ENCODE assay signal across 12 cellular contexts in genomic region chr17:2233441-2233947, GRCh38.
DNase-seq lines count a peak whose midpoint lies in the region; ATAC-seq and TF ChIP-seq lines count a peak whose summit lies in the region.
"Had no signal": no experiment of that assay in that cellular context is flagged by ENCODE, and none has a peak within 500 bp of the region (broad histone marks: within the 10 kb centered on the region; RNA-seq: fewer than 3 reads in every experiment).

No MANE protein-coding gene starts in this region.

- peaks cover 34% of the 10 kb centered on the region for H3K4me1 Mint-ChIP-seq in activated CD8-positive, alpha-beta T cell treated with anti-CD3 and anti-CD28 coated beads for 36 hours (ENCODE audit: low read depth)
- no peaks in the 10 kb centered on the region for H3K4me1 Mint-ChIP-seq in WTC11

- no peaks in the 10 kb centered on the region for H3K9me3 Mint-ChIP-seq in activated CD8-positive, alpha-beta T cell treated with anti-CD3 and anti-CD28 coated beads for 36 hours
- H3K9me3 Mint-ChIP-seq in WTC11 = no peaks in the 10 kb centered on the region
- H3K9me3 Mint-ChIP-seq: CD4-positive, alpha-beta T cell; stimulated activated naive CD8-positive, alpha-beta T cell treated with anti-CD3 and anti-CD28 coated beads, Interleukin-15, Interleukin-2, amounts not matched to agents 100 ng/mL and 50 ng/mL, for 24 hours had no signal

- ATAC-seq in activated CD8-positive, alpha-beta T cell treated with anti-CD3 and anti-CD28 coated beads for 36 hours = peak; percentile 18
- ATAC-seq in Right ventricle myocardium superior (ENCODE audit: poor library complexity) = no peak
- ATAC-seq in sciatic nerve = peak; percentile 6
- no peak for ATAC-seq in GM19035 (IDR thresholded peaks at IDR 0.05; ENCODE audit: unreplicated experiment)
- ATAC-seq in HG02852 (IDR thresholded peaks at IDR 0.05; ENCODE audit: unreplicated experiment) = no peak
- ATAC-seq in WTC11 = no peak

- H3K4me3 Mint-ChIP-seq in activated CD8-positive, alpha-beta T cell treated with anti-CD3 and anti-CD28 coated beads for 36 hours = no peak overlapping the region
- no peak overlapping the region for H3K4me3 Mint-ChIP-seq in WTC11
- H3K4me3 Mint-ChIP-seq: CD4-positive, alpha-beta T cell; stimulated activated naive CD8-positive, alpha-beta T cell treated with anti-CD3 and anti-CD28 coated beads, Interleukin-15, Interleukin-2, amounts not matched to agents 100 ng/mL and 50 ng/mL, for 24 hours had no signal

- DNase-seq in Daoy (ENCODE audit: low read depth) = peak; percentile 79
- DNase-seq in activated CD8-positive, alpha-beta T cell treated with anti-CD3 and anti-CD28 coated beads for 36 hours = no peak
- DNase-seq in Right ventricle myocardium superior = peak; percentile 50
- DNase-seq in sciatic nerve (ENCODE audit: low spot score) = no peak
- no peak for DNase-seq in WTC11 (ENCODE audit: low spot score)
- no peak for DNase-seq in HT-29 (ENCODE audit: low spot score)
- DNase-seq: activated effector memory CD4-positive, alpha-beta T cell treated with Interleukin-2 at 50 U/mL for 16 hours; CD4-positive, alpha-beta T cell; NCI-H1048 had no signal

- TF ChIP-seq CTCF in activated CD8-positive, alpha-beta T cell treated with anti-CD3 and anti-CD28 coated beads for 36 hours (IDR thresholded peaks at IDR 0.05) = no peak
- TF ChIP-seq CTCF in WTC11 (IDR thresholded peaks at IDR 0.05) = no peak

- peaks cover 34% of the 10 kb centered on the region for H3K36me3 Mint-ChIP-seq in activated CD8-positive, alpha-beta T cell treated with anti-CD3 and anti-CD28 coated beads for 36 hours (ENCODE audit: low read depth)
- H3K36me3 Mint-ChIP-seq in WTC11 = no peaks in the 10 kb centered on the region; the same call in 1 of the 2 replicates

- no peak overlapping the region for H3K27ac Mint-ChIP-seq in activated CD8-positive, alpha-beta T cell treated with anti-CD3 and anti-CD28 coated beads for 36 hours
- no peak overlapping the region for H3K27ac Mint-ChIP-seq in WTC11
- H3K27ac Mint-ChIP-seq: CD4-positive, alpha-beta T cell; stimulated activated naive CD8-positive, alpha-beta T cell treated with anti-CD3 and anti-CD28 coated beads, Interleukin-15, Interleukin-2, amounts not matched to agents 100 ng/mL and 50 ng/mL, for 24 hours had no signal

- CTCF ChIA-PET in activated CD8-positive, alpha-beta T cell treated with anti-CD3 and anti-CD28 coated beads for 36 hours (lab: Charles Lee) = interaction anchor here (1.0 to 3.8 kb wide), 3 partner anchors 10 to 113 kb away, joined by 3 to 33 read pairs (median 4); no protein-coding TSS in a partner anchor
- CTCF ChIA-PET in WTC11 (lab: Charles Lee) = interaction anchor here (4.1 kb wide), 1 partner anchor 11 kb away, joined by 26 read pairs; no protein-coding TSS in a partner anchor

- POLR2A ChIA-PET in activated CD8-positive, alpha-beta T cell treated with anti-CD3 and anti-CD28 coated beads for 36 hours (lab: Charles Lee) = interaction anchor here (0.6 to 1.0 kb wide), 2 partner anchors 13 to 176 kb away, joined by 3 read pairs; no protein-coding TSS in a partner anchor
- POLR2A ChIA-PET in WTC11 (lab: Charles Lee) = no interaction called here

- intact Hi-C loops in activated CD8-positive, alpha-beta T cell treated with anti-CD3 and anti-CD28 coated beads for 36 hours (cut with micrococcal nuclease) = no loop called here
- intact Hi-C loops in Right ventricle myocardium superior (cut with DNase I) = loop anchor here (10.0 kb wide), 1 partner anchor 59 kb away; no protein-coding TSS in a partner anchor
- intact Hi-C loops in sciatic nerve (cut with DNase I) = no loop called here

- H3K27me3 Mint-ChIP-seq in activated CD8-positive, alpha-beta T cell treated with anti-CD3 and anti-CD28 coated beads for 36 hours = no peaks in the 10 kb centered on the region
- no peaks in the 10 kb centered on the region for H3K27me3 Mint-ChIP-seq in WTC11 (ENCODE audit: low read depth)
- H3K27me3 Mint-ChIP-seq: CD4-positive, alpha-beta T cell; stimulated activated naive CD8-positive, alpha-beta T cell treated with anti-CD3 and anti-CD28 coated beads, Interleukin-15, Interleukin-2, amounts not matched to agents 100 ng/mL and 50 ng/mL, for 24 hours had no signal

TF ChIP-seq in WTC11, 78 proteins besides CTCF, POLR2A, EP300 and RAD21 (continues in another document):
- TF ChIP-seq SOX15 (CRISPR knock-in tag; IDR thresholded peaks at IDR 0.05) (no peak), PREB (CRISPR knock-in tag; IDR thresholded peaks at IDR 0.05; ENCODE audit: borderline replicate concordance) (no peak), ETV6 (CRISPR knock-in tag; IDR thresholded peaks at IDR 0.05) (no peak), TP53 (CRISPR knock-in tag; IDR thresholded peaks at IDR 0.05) (no peak), CBFB (CRISPR knock-in tag; IDR thresholded peaks at IDR 0.05; ENCODE audit: low read depth) (no peak), ATF6 (CRISPR knock-in tag; IDR thresholded peaks at IDR 0.05) (no peak), AFF4 (CRISPR knock-in tag; IDR thresholded peaks at IDR 0.05; ENCODE audit: borderline replicate concordance) (no peak), MLX (CRISPR knock-in tag; IDR thresholded peaks at IDR 0.05) (no peak), TEAD1 (CRISPR knock-in tag; IDR thresholded peaks at IDR 0.05) (no peak), CREB1 (CRISPR knock-in tag; IDR thresholded peaks at IDR 0.05) (no peak), ZNF512 (CRISPR knock-in tag; IDR thresholded peaks at IDR 0.05; ENCODE audit: borderline replicate concordance) (no peak)

Comparison
In these comparisons a context has a peak if more than half of its experiments do, and no peak if none do; other contexts are left out.
1. DNase-seq: peak in Daoy (single experiment) and Right ventricle myocardium superior (single experiment); none in activated CD8-positive, alpha-beta T cell treated with anti-CD3 and anti-CD28 coated beads for 36 hours (single experiment), sciatic nerve (single experiment), WTC11 (single experiment) and HT-29 (single experiment).
2. ATAC-seq: peak in activated CD8-positive, alpha-beta T cell treated with anti-CD3 and anti-CD28 coated beads for 36 hours (single experiment) and sciatic nerve (single experiment); none in Right ventricle myocardium superior (single experiment), GM19035 (single experiment), HG02852 (single experiment) and WTC11 (single experiment).